8 cellular contexts compared by ENCODE assay signal in genomic region chr5:168579987-168580508, GRCh38. TPM values are rescaled to one million over a fixed set of nuclear protein-coding genes. Genes with fewer than 3 reads are reported as not detected.
DNase-seq lines count a peak whose midpoint lies in the region; ATAC-seq and TF ChIP-seq lines count a peak whose summit lies in the region.

No MANE protein-coding gene starts in this region.

- ATAC-seq in HG03139 (IDR thresholded peaks at IDR 0.05; ENCODE audit: unreplicated experiment) (no peak), HG02973 (IDR thresholded peaks at IDR 0.05; ENCODE audit: unreplicated experiment) (no peak)

- TF ChIP-seq CTCF in GM12875 (IDR thresholded peaks at IDR 0.05; ENCODE audit: borderline replicate concordance, insufficient read depth, low read depth, low read length) (no peak), Peyer's patch (IDR thresholded peaks at IDR 0.05) (no peak), retinal pigment epithelial cell (conservative IDR thresholded peaks at IDR 0.05; ENCODE audit: low read depth, low read length) (no peak), GM13976 (IDR thresholded peaks at IDR 0.05; ENCODE audit: borderline replicate concordance, control extremely low read depth, extremely low read depth, insufficient read depth, missing control alignments) (no peak)

- 17% methylated on average over 9 of the region's 9 CpGs for WGBS in esophagus, 2 donors

- no peak for DNase-seq in Peyer's patch
- DNase-seq in retinal pigment epithelial cell (ENCODE audit: low read depth) = no peak
- no peak for DNase-seq in NCI-H446 treated with DMSO at 0.1 percent for 48 hours (lab: John Stamatoyannopoulos, UW)
- DNase-seq in GM13976 (ENCODE audit: low spot score) = no peak

- H3K9me3 ChIP-seq in Peyer's patch (no peaks in the 10 kb centered on the region), esophagus (ENCODE audit: control insufficient read depth in 2 of 2, insufficient read depth in 1 of 2, low read depth in 1 of 2, low read length in 1 of 2) (no peaks in the 10 kb centered on the region)

- H3K4me3 ChIP-seq in GM12875 (ENCODE audit: low read depth, low read length) (peak overlapping the region; percentile 50), Peyer's patch (peak overlapping the region; percentile 77 to 97 (median 94)), esophagus (ENCODE audit: low read depth in 1 of 2, low read length in 2 of 2) (peak overlapping the region; percentile 38 to 96), retinal pigment epithelial cell (ENCODE audit: low read length) (peak overlapping the region; percentile 56)

- H3K27me3 ChIP-seq in Peyer's patch (no peaks in the 10 kb centered on the region), esophagus (ENCODE audit: control insufficient read depth in 1 of 2, insufficient read depth in 2 of 2, low read length in 2 of 2) (no peaks in the 10 kb centered on the region)

- TF ChIP-seq POLR2A in Peyer's patch (IDR thresholded peaks at IDR 0.05) = no peak

- H3K36me3 ChIP-seq in Peyer's patch (no peaks in the 10 kb centered on the region), esophagus (ENCODE audit: control insufficient read depth in 2 of 2, insufficient read depth in 2 of 2, low read length in 1 of 2) (no peaks in the 10 kb centered on the region)

- H3K4me1 ChIP-seq in Peyer's patch = peaks cover 0 to 22% (median 4%) of the 10 kb centered on the region in 4 donors
- peaks cover 0 to 2% of the 10 kb centered on the region in 2 donors for H3K4me1 ChIP-seq in esophagus (ENCODE audit: control insufficient read depth in 2 of 2, insufficient read depth in 2 of 2, low read length in 1 of 2)

- H3K27ac ChIP-seq in Peyer's patch (peak overlapping the region; percentile 93 to 98 (median 96)), esophagus (ENCODE audit: low read depth in 2 of 2, low read length in 1 of 2) (peak overlapping the region; percentile 89 to 91)

- in situ Hi-C loops in GM13976 (cut with MboI; ENCODE audit: low sequenced_read_pairs, unreplicated experiment) = no loop called here

RNA-seq across cellular contexts. Expression of gene PANK3, which starts 0.9 kb away (rescaled TPM):
- 10 to 100 TPM; 29.7 to 94.8 (median 73.1) TPM for total RNA-seq in Peyer's patch
- 1 to 10 TPM; 3.7 to 7.5 TPM for polyA plus RNA-seq in esophagus

RNA-seq across cellular contexts. Expression of gene FBLL1, which starts 50.9 kb away (rescaled TPM):
- 1 to 10 TPM in 2 of 4 donors, not detected in 2; 1.8 to 1.9 TPM for total RNA-seq in Peyer's patch
- polyA plus RNA-seq in esophagus = under 1 TPM in 1 of 2 donors, not detected in 1; 0.09 TPM
